In genomic region chr18:2901405-2901989, GRCh38 we compare ENCODE assay signal across 15 cellular contexts. TPM values are rescaled to one million over a fixed set of nuclear protein-coding genes. Genes with fewer than 3 reads are reported as not detected.
A peak's percentile ranks its signal among the peaks of the same experiment; 100 is the strongest.
DNase-seq lines count a peak whose midpoint lies in the region; ATAC-seq, FAIRE-seq and TF ChIP-seq lines count a peak whose summit lies in the region.
"Had no signal": no experiment of that assay in that cellular context is flagged by ENCODE, and none has a peak within 500 bp of the region (broad histone marks: within the 10 kb centered on the region; RNA-seq: fewer than 3 reads in every experiment).

No MANE protein-coding gene starts in this region.

- H3K79me2 ChIP-seq in GM23248 (ENCODE audit: insufficient read depth) = no peaks in the 10 kb centered on the region

- TF ChIP-seq EP300 in suprapubic skin (IDR thresholded peaks at IDR 0.05) = no peak

- peak; percentile 89 for FAIRE-seq in endometrium (lab: Jason Lieb, UNC)

- DNase-seq in GM23248 (peak; percentile 85), left ventricle myocardium superior (peak; percentile 53), suprapubic skin (ENCODE audit: low spot score in 2 of 2) (peak; percentile 76 to 78)
- DNase-seq in activated CD4-positive, alpha-beta T cell treated with anti-CD3 and anti-CD28 coated beads for 48 hours = no peak
- DNase-seq in stimulated activated CD4-positive, alpha-beta T cell treated with anti-CD3 and anti-CD28 coated beads, Interleukin-4, amount 100 ng/mL, for 1 hour = no peak
- DNase-seq: activated CD4-positive, alpha-beta T cell treated with anti-CD3 and anti-CD28 coated beads, Interleukin-2, amount 10 ng/mL, durations not matched to agents 24 days and 14 days; activated T-cell treated with anti-CD3 and anti-CD28 coated beads, Interleukin-2, amount 50 U/mL, for 4 hours; amniotic stem cell; Caco-2; dermis blood vessel endothelial cell; GF-D8; testis had no signal

- in situ Hi-C loops in GM23248 (cut with MboI) = no loop called here

- no peak for TF ChIP-seq CTCF in suprapubic skin (IDR thresholded peaks at IDR 0.05)

- peak overlapping the region; percentile 28 for H3K9ac ChIP-seq in GM23248

- ATAC-seq in left ventricle myocardium superior (peak; percentile 49), GM18867 (IDR thresholded peaks at IDR 0.05; ENCODE audit: unreplicated experiment) (no peak)
- ATAC-seq: activated T-cell treated with anti-CD3 and anti-CD28 coated beads, Interleukin-2, amount 50 U/mL, for 4 hours; GM23338 had no signal

- intact Hi-C loops in left ventricle myocardium superior (cut with micrococcal nuclease) = no loop called here

- peak overlapping the region; percentile 63 for H3K27ac ChIP-seq in GM23248
- peak overlapping the region; percentile 68 for H3K27ac ChIP-seq in suprapubic skin

- WGBS in GM23248 (ENCODE audit: low coverage in 1 of 2, low lambda C conversion rate in 2 of 2, missing lambda C conversion rate in 2 of 2), 2 experiments = 30 to 32% methylated on average over 14 of the region's 14 CpGs
- 64% methylated on average over 14 of the region's 14 CpGs for WGBS in suprapubic skin

- H3K36me3 ChIP-seq in GM23248 (ENCODE audit: low read depth) (no peaks in the 10 kb centered on the region), suprapubic skin (no peaks in the 10 kb centered on the region)

- 0 out of 2 replicates have a peak overlapping the region, but pooled peaks have one; percentile 7 for H2AFZ ChIP-seq in GM23248
- H2AFZ ChIP-seq: GM23338 had no signal

- H3K9me2 ChIP-seq in GM23248 (ENCODE audit: insufficient read depth) = no peaks in the 10 kb centered on the region

- H3K4me1 ChIP-seq in GM23248 (ENCODE audit: insufficient read depth) (peaks cover 39% of the 10 kb centered on the region), suprapubic skin (peaks cover 38% of the 10 kb centered on the region)
- H3K4me1 ChIP-seq: Caco-2 had no signal

- no peak overlapping the region for H3K4me3 ChIP-seq in GM23248
- no peak overlapping the region for H3K4me3 ChIP-seq in suprapubic skin
- H3K4me3 ChIP-seq: GM23338, testis had no signal

- H3K9me3 ChIP-seq in GM23248 (ENCODE audit: low read depth) = no peaks in the 10 kb centered on the region
- no peaks in the 10 kb centered on the region for H3K9me3 ChIP-seq in suprapubic skin
- H3K9me3 ChIP-seq: Caco-2, testis had no signal

- no peaks in the 10 kb centered on the region for H4K20me1 ChIP-seq in GM23248 (ENCODE audit: insufficient read depth)

- peaks cover 45% of the 10 kb centered on the region for H3F3A ChIP-seq in GM23248 (ENCODE audit: insufficient read depth)

- no peak for TF ChIP-seq POLR2A in suprapubic skin (IDR thresholded peaks at IDR 0.05)

- peak overlapping the region; percentile 17 for H3K4me2 ChIP-seq in GM23248 (ENCODE audit: unreplicated experiment)
- H3K4me2 ChIP-seq: GM23338 had no signal

- H3K27me3 ChIP-seq in GM23248 (replicated peaks; ENCODE audit: insufficient read depth) (no peaks in the 10 kb centered on the region), suprapubic skin (peaks cover 7% of the 10 kb centered on the region)
- H3K27me3 ChIP-seq: testis had no signal

RNA-seq across cellular contexts. Expression of gene EMILIN2, which starts 54.7 kb away (rescaled TPM):
- total RNA-seq in GM23248 (2014; rRNA removed; shearing (Covaris generic)) = 23.9 and 30.2 TPM in 2 replicates
- polyA plus RNA-seq in GM23248 (2016; fragmentation: Nextera tagmentation; extraction: Ambion mirVana) = 6.5 and 9.0 TPM in 2 replicates
- total RNA-seq in left ventricle myocardium superior = 23.4 TPM
- 10 to 100 TPM in 1 of 4 donors, 1 to 10 TPM in 3; 4.3 to 11.3 (median 7.1) TPM for total RNA-seq in suprapubic skin

Comparison
In these comparisons a context has a peak if more than half of its experiments do, and no peak if none do; other contexts are left out.
1. DNase-seq: peak in GM23248 (single experiment), left ventricle myocardium superior (single experiment) and suprapubic skin (2 of 2); none in activated CD4-positive, alpha-beta T cell treated with anti-CD3 and anti-CD28 coated beads for 48 hours (single experiment) and stimulated activated CD4-positive, alpha-beta T cell treated with anti-CD3 and anti-CD28 coated beads, Interleukin-4, amount 100 ng/mL, for 1 hour (single experiment).